In the genomic region with DNA sequence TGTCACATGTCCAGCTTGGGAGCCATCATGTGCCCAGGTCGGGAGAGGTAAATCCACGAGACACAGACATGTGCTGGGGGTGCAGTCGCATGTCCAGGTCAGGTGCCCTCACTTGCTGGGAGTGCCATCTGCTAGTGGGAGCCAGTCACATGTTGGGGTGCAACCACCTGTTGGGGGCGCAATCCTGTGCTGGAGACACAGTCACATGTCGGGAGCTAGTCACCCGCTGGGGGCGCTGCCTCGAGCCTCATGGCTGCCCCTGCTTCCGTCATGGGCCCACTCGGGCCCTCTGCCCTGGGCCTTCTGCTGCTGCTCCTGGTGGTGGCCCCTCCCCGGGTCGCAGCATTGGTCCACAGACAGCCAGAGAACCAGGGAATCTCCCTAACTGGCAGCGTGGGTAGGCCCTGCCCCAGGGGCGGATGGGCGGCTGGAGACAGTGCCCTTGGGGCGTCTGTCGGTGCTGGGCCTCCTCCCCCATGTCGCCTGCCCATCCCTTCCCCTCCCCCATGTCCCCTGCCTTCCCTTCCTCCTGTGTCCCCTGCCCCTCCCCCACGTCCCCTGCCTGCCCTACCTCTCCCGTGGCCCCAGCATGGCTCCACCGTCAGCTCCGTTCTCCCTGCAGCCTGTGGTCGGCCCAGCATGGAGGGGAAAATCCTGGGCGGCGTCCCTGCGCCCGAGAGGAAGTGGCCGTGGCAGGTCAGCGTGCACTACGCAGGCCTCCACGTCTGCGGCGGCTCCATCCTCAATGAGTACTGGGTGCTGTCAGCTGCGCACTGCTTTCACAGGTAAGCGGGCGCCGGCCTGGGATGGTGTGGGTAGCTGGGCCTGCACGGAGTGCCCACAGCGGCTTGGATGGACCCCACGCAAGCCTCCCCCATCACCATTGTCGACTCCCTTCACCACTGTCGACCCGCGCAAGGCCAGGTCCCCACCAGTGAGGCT, we compare ENCODE assay signal across 29 cellular contexts. TPM values are rescaled to one million over a fixed set of nuclear protein-coding genes. Genes with fewer than 3 reads are reported as not detected.
"Had no signal": no experiment of that assay in that cellular context is flagged by ENCODE, and none has a peak within 500 bp of the region (broad histone marks: within the 10 kb centered on the region; RNA-seq: fewer than 3 reads in every experiment).

A gene (plus strand): TSS at position 208 of the 942 bp plus-strand sequence. CDS start 42 bp downstream, at position 250.

- H3K4me3 ChIP-seq: cardiac muscle cell, heart right ventricle, left lung, pancreas, psoas muscle, right atrium auricular region, tibial artery had no signal

- H3K27ac Mint-ChIP-seq: activated CD4-positive, alpha-beta T cell treated with anti-CD3 and anti-CD28 coated beads, Interleukin-2, amount 10 ng/mL, durations not matched to agents 7 days and 5 days; activated CD8-positive, alpha-beta memory T cell treated with anti-CD3 and anti-CD28 coated beads, Interleukin-2, amount 10 ng/mL, durations not matched to agents 7 days and 5 days; activated CD8-positive, alpha-beta T cell treated with anti-CD3 and anti-CD28 coated beads for 36 hours; activated naive CD8-positive, alpha-beta T cell treated with anti-CD3 and anti-CD28 coated beads, Interleukin-2, amount 50 U/mL, for 24 hours; activated T-helper 1 cell treated with anti-CD3 and anti-CD28 coated beads, Interleukin-12 subunit alpha, Interleukin-12 subunit beta, Interleukin-2, Interleukin-4 antibody, amounts not matched to agents 30 ng/mL and 10 ng/mL and 1 ng/mL, durations not matched to agents 14 hours and 24 hours and 36 hours; nephron; stimulated activated naive CD8-positive, alpha-beta T cell treated with anti-CD3 and anti-CD28 coated beads, Interleukin-15, Interleukin-2, amounts not matched to agents 100 ng/mL and 50 ng/mL, for 24 hours had no signal

- H3K4me3 Mint-ChIP-seq: activated CD4-positive, alpha-beta T cell treated with anti-CD3 and anti-CD28 coated beads, Interleukin-2, amount 10 ng/mL, durations not matched to agents 7 days and 5 days; activated CD8-positive, alpha-beta memory T cell treated with anti-CD3 and anti-CD28 coated beads, Interleukin-2, amount 10 ng/mL, durations not matched to agents 7 days and 5 days; activated CD8-positive, alpha-beta T cell treated with anti-CD3 and anti-CD28 coated beads for 36 hours; activated naive CD8-positive, alpha-beta T cell treated with anti-CD3 and anti-CD28 coated beads, Interleukin-2, amount 50 U/mL, for 24 hours; activated T-helper 1 cell treated with anti-CD3 and anti-CD28 coated beads, Interleukin-12 subunit alpha, Interleukin-12 subunit beta, Interleukin-2, Interleukin-4 antibody, amounts not matched to agents 30 ng/mL and 10 ng/mL and 1 ng/mL, durations not matched to agents 14 hours and 24 hours and 36 hours; nephron; stimulated activated naive CD8-positive, alpha-beta T cell treated with anti-CD3 and anti-CD28 coated beads, Interleukin-15, Interleukin-2, amounts not matched to agents 100 ng/mL and 50 ng/mL, for 24 hours had no signal

- ATAC-seq: activated CD4-positive, CD25-positive, alpha-beta regulatory T cell treated with anti-CD3 and anti-CD28 coated beads, Interleukin-2, amount 50 U/mL, for 24 hours; activated CD8-positive, alpha-beta T cell treated with anti-CD3 and anti-CD28 coated beads for 36 hours; activated naive CD8-positive, alpha-beta T cell treated with anti-CD3 and anti-CD28 coated beads, Interleukin-2, amount 50 U/mL, for 24 hours; heart right ventricle; left lung; pancreas; psoas muscle had no signal

- H3K27ac ChIP-seq: cardiac muscle cell, heart right ventricle, left lung, pancreas, psoas muscle, right atrium auricular region, tibial artery had no signal

- H3K9me3 ChIP-seq: pancreas had no signal

- H3K4me1 Mint-ChIP-seq: activated CD4-positive, alpha-beta T cell treated with anti-CD3 and anti-CD28 coated beads, Interleukin-2, amount 10 ng/mL, durations not matched to agents 7 days and 5 days; activated naive CD8-positive, alpha-beta T cell treated with anti-CD3 and anti-CD28 coated beads, Interleukin-2, amount 50 U/mL, for 24 hours; nephron had no signal

- H3K36me3 Mint-ChIP-seq: activated CD8-positive, alpha-beta memory T cell treated with anti-CD3 and anti-CD28 coated beads, Interleukin-2, amount 10 ng/mL, durations not matched to agents 7 days and 5 days had no signal

- H3K36me3 ChIP-seq: cardiac muscle cell, heart right ventricle, left lung, pancreas, right atrium auricular region, tibial artery had no signal

- H3K4me1 ChIP-seq: heart right ventricle, left lung, pancreas, psoas muscle, right atrium auricular region, tibial artery had no signal

- H3K27me3 Mint-ChIP-seq: activated CD8-positive, alpha-beta T cell treated with anti-CD3 and anti-CD28 coated beads for 36 hours; activated naive CD8-positive, alpha-beta T cell treated with anti-CD3 and anti-CD28 coated beads, Interleukin-2, amount 50 U/mL, for 24 hours; stimulated activated naive CD8-positive, alpha-beta T cell treated with anti-CD3 and anti-CD28 coated beads, Interleukin-15, Interleukin-2, amounts not matched to agents 100 ng/mL and 50 ng/mL, for 24 hours had no signal

- H3K27me3 ChIP-seq: cardiac muscle cell, heart right ventricle, left lung, pancreas, right atrium auricular region, tibial artery had no signal

- DNase-seq: activated CD4-positive, alpha-beta T cell treated with anti-CD3 and anti-CD28 coated beads, Interleukin-2, amount 10 ng/mL, durations not matched to agents 7 days and 5 days; activated CD8-positive, alpha-beta memory T cell treated with anti-CD3 and anti-CD28 coated beads, Interleukin-2, amount 10 ng/mL, durations not matched to agents 7 days and 5 days; activated CD8-positive, alpha-beta T cell treated with anti-CD3 and anti-CD28 coated beads for 36 hours; activated gamma-delta T cell; activated naive CD4-positive, alpha-beta T cell treated with anti-CD3 and anti-CD28 coated beads, Interleukin-2, amount 50 U/mL, for 16 hours; activated naive CD8-positive, alpha-beta T cell treated with anti-CD3 and anti-CD28 coated beads, Interleukin-2, amount 50 U/mL, for 24 hours; activated T-cell treated with anti-CD3 and anti-CD28 coated beads for 4 hours; foreskin fibroblast; heart right ventricle; kidney glomerular epithelial cell; midbrain; psoas muscle; stimulated activated CD4-positive, alpha-beta T cell treated with anti-CD3 and anti-CD28 coated beads, Interleukin-12 subunit alpha, Interleukin-12 subunit beta, amount 100 ng/mL, for 4 hours; stimulated activated CD4-positive, alpha-beta T cell treated with anti-CD3 and anti-CD28 coated beads, Interleukin-4, amount 100 ng/mL, for 4 hours; substantia nigra; tibial artery had no signal

RNA-seq across cellular contexts. Expression of the gene that starts here (rescaled TPM):
- total RNA-seq: activated CD4-positive, alpha-beta T cell treated with anti-CD3 and anti-CD28 coated beads, Interleukin-2, amount 10 ng/mL, durations not matched to agents 7 days and 5 days; activated CD8-positive, alpha-beta memory T cell treated with anti-CD3 and anti-CD28 coated beads, Interleukin-2, amount 10 ng/mL, durations not matched to agents 7 days and 5 days; activated CD8-positive, alpha-beta T cell treated with anti-CD3 and anti-CD28 coated beads for 36 hours; activated T-helper 1 cell treated with anti-CD3 and anti-CD28 coated beads, Interleukin-12 subunit alpha, Interleukin-12 subunit beta, Interleukin-2, Interleukin-4 antibody, amounts not matched to agents 30 ng/mL and 10 ng/mL and 1 ng/mL, durations not matched to agents 14 hours and 24 hours and 36 hours; cardiac muscle cell; cerebellum; epithelial cell of proximal tubule; fibroblast of lung; heart right ventricle; left lung; pancreas; psoas muscle; right atrium auricular region; T-helper 2 cell treated with Interferon-gamma antibody and Interleukin-4, amounts not matched to agents 100 ng/mL and 5 ng/mL, for 36 hours; urinary bladder had no signal
- polyA plus RNA-seq: cardiac muscle cell, fibroblast of lung, heart right ventricle, pancreas, psoas muscle, urinary bladder had no signal
